In genomic region chr2:70789304-70790078, GRCh38 we compare ENCODE assay signal across 8 cellular contexts. TPM values are rescaled to one million over a fixed set of nuclear protein-coding genes. Genes with fewer than 3 reads are reported as not detected.
DNase-seq lines count a peak whose midpoint lies in the region; ATAC-seq, FAIRE-seq and TF ChIP-seq lines count a peak whose summit lies in the region.

No MANE protein-coding gene starts in this region.

- H3K79me1 ChIP-seq in H1 (ENCODE audit: low read depth, low read length), result no peaks in the 10 kb centered on the region

- no peak overlapping the region for H4K5ac ChIP-seq in H1 (ENCODE audit: insufficient read length, low read depth, low read length)

- DNase-seq in ACHN (peak; percentile 64), GOT3 (lab: John Stamatoyannopoulos, UW) (peak; percentile 15), NCI-H524 treated with DMSO at 0.1 percent for 48 hours (lab: John Stamatoyannopoulos, UW) (peak; percentile 23), H1 (ENCODE audit: low read depth in 1 of 2, low spot score in 2 of 2) (peak; percentile 57 to 84), mesothelial cell of epicardium (ENCODE audit: low spot score in 2 of 2, unreplicated experiment in 2 of 2) (peak in 1 of 2 experiments; percentile 77)
- peak; percentile 82 for DNase-seq in activated CD4-positive, alpha-beta memory T cell treated with anti-CD3 and anti-CD28 coated beads for 36 hours
- DNase-seq in stimulated activated CD8-positive, alpha-beta memory T cell treated with anti-CD3 and anti-CD28 coated beads, Interleukin-2, amount 100 ng/mL, for 48 hours (ENCODE audit: low read depth in 2 of 2), result peak; percentile 46 to 62

- peaks cover 52% of the 10 kb centered on the region for H3K27me3 Mint-ChIP-seq in activated CD4-positive, alpha-beta memory T cell treated with anti-CD3 and anti-CD28 coated beads for 36 hours
- H3K27me3 Mint-ChIP-seq in mesothelial cell of epicardium (ENCODE audit: low read depth), result peaks cover 93% of the 10 kb centered on the region

- intact Hi-C loops in activated CD4-positive, alpha-beta memory T cell treated with anti-CD3 and anti-CD28 coated beads for 36 hours (cut with micrococcal nuclease), result loop anchor here (1.0 to 2.0 kb wide), 4 partner anchors 73 to 485 kb away; no protein-coding TSS in a partner anchor

- in situ Hi-C loops in ACHN (cut with HindIII; ENCODE audit: low pct_ligation_motif_present, low pct_unique_long_range_greater_than_20kb, low sequenced_read_pairs), result loop anchor here (25.0 kb wide), 1 partner anchor 102 kb away; no protein-coding TSS in a partner anchor

- no peak overlapping the region for H2AK5ac ChIP-seq in H1 (ENCODE audit: low read depth, low read length)

- peak; percentile 89 to 94 for TF ChIP-seq RAD21 in H1 (IDR thresholded peaks at IDR 0.05 in 1 of 2, conservative IDR thresholded peaks at IDR 0.05 in 1 of 2; ENCODE audit: low read depth in 2 of 2, low read length in 2 of 2)

- H3K79me2 ChIP-seq in H1 (ENCODE audit: control insufficient read depth in 1 of 2, insufficient read depth in 2 of 2, low read length in 2 of 2), result no peaks in the 10 kb centered on the region

- no peaks in the 10 kb centered on the region; a peak in 1 of 4 replicates for H3K9me3 ChIP-seq in H1 (ENCODE audit: insufficient read depth in 2 of 2, low read depth in 1 of 2, low read length in 1 of 2)

- peaks cover 11% of the 10 kb centered on the region for H3K4me1 Mint-ChIP-seq in activated CD4-positive, alpha-beta memory T cell treated with anti-CD3 and anti-CD28 coated beads for 36 hours (ENCODE audit: low read depth)
- H3K4me1 Mint-ChIP-seq in mesothelial cell of epicardium, result peaks cover 10% of the 10 kb centered on the region

- TF ChIP-seq CTCF in H1 (IDR thresholded peaks at IDR 0.05; ENCODE audit: control extremely low read depth in 1 of 3, insufficient read depth in 1 of 3, low read depth in 1 of 3, low read length in 3 of 3), result peak; percentile 75 to 92 (median 86)
- peak; percentile 37 for TF ChIP-seq CTCF in mesothelial cell of epicardium (IDR thresholded peaks at IDR 0.05; ENCODE audit: unreplicated experiment)

- H3K56ac ChIP-seq in H1 (replicated peaks; ENCODE audit: insufficient read length, low read depth, low read length), result no peak overlapping the region

- no peaks in the 10 kb centered on the region for H3K36me3 Mint-ChIP-seq in activated CD4-positive, alpha-beta memory T cell treated with anti-CD3 and anti-CD28 coated beads for 36 hours
- H3K36me3 Mint-ChIP-seq in mesothelial cell of epicardium, result no peaks in the 10 kb centered on the region

- H3K18ac ChIP-seq in H1 (ENCODE audit: extremely low read depth, low read length), result no peak overlapping the region

- no peaks in the 10 kb centered on the region for H3K36me3 ChIP-seq in H1 (ENCODE audit: control insufficient read depth in 2 of 4, insufficient read depth in 4 of 4, low read length in 3 of 4)

- peak overlapping the region in 2 of 4 experiments; percentile 19 to 54; a peak in 5 of 8 replicates for H3K4me3 ChIP-seq in H1 (ENCODE audit: extremely low read depth in 1 of 4, insufficient read depth in 2 of 4, low read depth in 3 of 4, low read length in 4 of 4)

- 11% methylated on average over 32 of the region's 32 CpGs; no CpG with 5 or more reads in 1 of the 2 experiments for WGBS in H1 (ENCODE audit: extremely low coverage in 1 of 2, insufficient coverage in 1 of 2, insufficient read length in 1 of 2, insufficient replicate concordance in 2 of 2, low coverage in 1 of 2, low lambda C conversion rate in 2 of 2, missing lambda C conversion rate in 1 of 2), 2 experiments

- CTCF ChIA-PET in activated CD4-positive, alpha-beta memory T cell treated with anti-CD3 and anti-CD28 coated beads for 36 hours (lab: Charles Lee), result interaction anchor here (0.5 to 5.8 kb wide), 23 partner anchors 11 to 536 kb away, joined by 3 to 54 read pairs (median 4); partner anchors contain the start of gene ADD2
- CTCF ChIA-PET in H1 (lab: Charles Lee; ENCODE audit: partially characterized antibody), result interaction anchor here (0.7 to 13.4 kb wide), 44 partner anchors 9 to 473 kb away, joined by 3 to 117 read pairs (median 5); partner anchors contain the start of genes ADD2 and ATP6V1B1

- H3K14ac ChIP-seq in H1 (ENCODE audit: insufficient read length), result no peak overlapping the region

- H3K4ac ChIP-seq in H1 (replicated peaks; ENCODE audit: insufficient read length, low read depth, low read length), result no peak overlapping the region

- H3K27ac Mint-ChIP-seq in activated CD4-positive, alpha-beta memory T cell treated with anti-CD3 and anti-CD28 coated beads for 36 hours, result no peak overlapping the region
- no peak overlapping the region for H3K27ac Mint-ChIP-seq in mesothelial cell of epicardium

- peaks cover 0 to 3% (median 0%) of the 10 kb centered on the region in 4 experiments; a peak in 1 of 7 replicates for H3K4me1 ChIP-seq in H1 (replicated peaks in 1 of 4; ENCODE audit: control insufficient read depth in 3 of 4, insufficient read depth in 4 of 4, low read length in 3 of 4)

- POLR2A ChIA-PET in activated CD4-positive, alpha-beta memory T cell treated with anti-CD3 and anti-CD28 coated beads for 36 hours (lab: Charles Lee), result no interaction called here
- POLR2A ChIA-PET in H1 (lab: Charles Lee; ENCODE audit: partially characterized antibody), result interaction anchor here (1.5 kb wide), 1 partner anchor 20 kb away, joined by 4 read pairs; no protein-coding TSS in a partner anchor

- TF ChIP-seq POLR2A in H1 (IDR thresholded peaks at IDR 0.05; ENCODE audit: control extremely low read depth in 1 of 2, low read depth in 2 of 2, low read length in 2 of 2), result no peak

- no peak overlapping the region for H2BK12ac ChIP-seq in H1 (ENCODE audit: low read depth, low read length)

- H3K4me3 Mint-ChIP-seq in activated CD4-positive, alpha-beta memory T cell treated with anti-CD3 and anti-CD28 coated beads for 36 hours, result peak overlapping the region; percentile 49
- peak overlapping the region; percentile 59 for H3K4me3 Mint-ChIP-seq in mesothelial cell of epicardium

- TF ChIP-seq EP300 in H1 (IDR thresholded peaks at IDR 0.05; ENCODE audit: borderline replicate concordance in 1 of 2, low read depth in 2 of 2, low read length in 2 of 2), result no peak

- no peak overlapping the region for H2AFZ ChIP-seq in H1 (ENCODE audit: low read length)

- H2BK15ac ChIP-seq in H1 (ENCODE audit: low read length), result no peak overlapping the region

- H2BK20ac ChIP-seq in H1 (ENCODE audit: low read length), result no peak overlapping the region

- no peaks in the 10 kb centered on the region for H4K20me1 ChIP-seq in H1 (replicated peaks in 1 of 2; ENCODE audit: control insufficient read depth in 1 of 2, insufficient read depth in 2 of 2, low read length in 2 of 2)

- no peak overlapping the region for H3K9ac ChIP-seq in H1 (replicated peaks in 1 of 4; ENCODE audit: extremely low read depth in 1 of 4, low read depth in 3 of 4, low read length in 3 of 4)

- no peak overlapping the region for H2BK5ac ChIP-seq in H1 (ENCODE audit: low read depth, low read length)

- H4K91ac ChIP-seq in H1 (replicated peaks; ENCODE audit: insufficient read length, low read length), result no peak overlapping the region

- FAIRE-seq in H1 (lab: Jason Lieb, UNC), result peak; percentile 94

- no peaks in the 10 kb centered on the region for H3K9me3 Mint-ChIP-seq in activated CD4-positive, alpha-beta memory T cell treated with anti-CD3 and anti-CD28 coated beads for 36 hours
- H3K9me3 Mint-ChIP-seq in mesothelial cell of epicardium, result peaks cover 3% of the 10 kb centered on the region

- peaks cover 35 to 57% (median 42%) of the 10 kb centered on the region in 4 experiments for H3K27me3 ChIP-seq in H1 (replicated peaks in 1 of 4; ENCODE audit: control insufficient read depth in 3 of 4, extremely low read depth in 1 of 4, insufficient read depth in 3 of 4, low read length in 3 of 4)

- H3K27ac ChIP-seq in H1 (ENCODE audit: low read depth, low read length), result no peak overlapping the region

- H4K8ac ChIP-seq in H1 (ENCODE audit: extremely low read depth, insufficient read depth, low read length), result no peak overlapping the region

- no peak overlapping the region for H3K23ac ChIP-seq in H1 (ENCODE audit: insufficient read length)

- H3K23me2 ChIP-seq in H1 (ENCODE audit: low read depth, low read length), result no peaks in the 10 kb centered on the region; the same call in 1 of the 2 replicates

- no peak for ATAC-seq in HG02623 (IDR thresholded peaks at IDR 0.05; ENCODE audit: unreplicated experiment)

- no peak overlapping the region for H2BK120ac ChIP-seq in H1 (replicated peaks; ENCODE audit: low read depth, low read length)

- peak overlapping the region; percentile 41 to 77 for H3K4me2 ChIP-seq in H1 (ENCODE audit: insufficient read depth in 1 of 2, low read depth in 2 of 2, low read length in 2 of 2)

RNA-seq across cellular contexts. Expression of gene FIGLA, which starts 1.0 kb away (rescaled TPM):
- total RNA-seq in activated CD4-positive, alpha-beta memory T cell treated with anti-CD3 and anti-CD28 coated beads for 36 hours, result not detected
- total RNA-seq in H1 (2021; fragmentation: NEBNext Ultra II Directional; extraction: Animal tissue kit (Norgen Biotek cat#: 25700)), result not detected in 2 replicates
- polyA plus RNA-seq in H1 (2011; rRNA removed), result not detected in 2 replicates
- not detected for polyA plus RNA-seq in H1 (2011; cell fraction: cytosol; rRNA removed)
- not detected for polyA plus RNA-seq in H1 (2011; cell fraction: nucleus; rRNA removed)
- polyA plus RNA-seq in H1 (2012, experiment 1 of 2), result not detected in 4 replicates
- not detected for polyA plus RNA-seq in H1 (2012, experiment 2 of 2)
- polyA plus RNA-seq in H1 (2013, experiment 1 of 2), result not detected
- not detected for polyA plus RNA-seq in H1 (2013, experiment 2 of 2)
- polyA minus RNA-seq in H1 (2011; rRNA and poly(A)+ RNA removed), result not detected in 2 replicates
- not detected for polyA minus RNA-seq in H1 (2011; cell fraction: cytosol; rRNA and poly(A)+ RNA removed)
- not detected for polyA minus RNA-seq in H1 (2011; cell fraction: nucleus; rRNA and poly(A)+ RNA removed)
- total RNA-seq in mesothelial cell of epicardium, result not detected in 3 replicates

RNA-seq across cellular contexts. Expression of gene ADD2, which starts 21.5 kb away (rescaled TPM):
- total RNA-seq in activated CD4-positive, alpha-beta memory T cell treated with anti-CD3 and anti-CD28 coated beads for 36 hours, result 1 to 10 TPM; 5.6 to 6.0 TPM
- total RNA-seq in H1 (2021; fragmentation: NEBNext Ultra II Directional; extraction: Animal tissue kit (Norgen Biotek cat#: 25700)), result 166 and 170 TPM in 2 replicates
- polyA plus RNA-seq in H1 (2011; rRNA removed), result 58.5 and 96.4 TPM in 2 replicates
- polyA plus RNA-seq in H1 (2011; cell fraction: cytosol; rRNA removed), result 66.2 TPM
- polyA plus RNA-seq in H1 (2011; cell fraction: nucleus; rRNA removed), result 190 TPM
- polyA plus RNA-seq in H1 (2012, experiment 1 of 2), result 55.1 to 70.6 TPM (median 63.9 TPM) in 4 replicates
- 30.9 TPM for polyA plus RNA-seq in H1 (2012, experiment 2 of 2)
- polyA plus RNA-seq in H1 (2013, experiment 1 of 2), result 111 TPM
- 117 TPM for polyA plus RNA-seq in H1 (2013, experiment 2 of 2)
- 167 and 226 TPM in 2 replicates for polyA minus RNA-seq in H1 (2011; rRNA and poly(A)+ RNA removed)
- polyA minus RNA-seq in H1 (2011; cell fraction: cytosol; rRNA and poly(A)+ RNA removed), result 108 TPM
- polyA minus RNA-seq in H1 (2011; cell fraction: nucleus; rRNA and poly(A)+ RNA removed), result 75.9 TPM
- total RNA-seq in mesothelial cell of epicardium, result 1.3 to 2.0 TPM (median 1.3 TPM) in 3 replicates

RNA-seq across cellular contexts. Expression of gene CLEC4F, which starts 30.9 kb away (rescaled TPM):
- not detected for total RNA-seq in activated CD4-positive, alpha-beta memory T cell treated with anti-CD3 and anti-CD28 coated beads for 36 hours
- total RNA-seq in H1 (2021; fragmentation: NEBNext Ultra II Directional; extraction: Animal tissue kit (Norgen Biotek cat#: 25700)), result not detected in 2 replicates
- not detected in 2 replicates for polyA plus RNA-seq in H1 (2011; rRNA removed)
- 0.04 TPM for polyA plus RNA-seq in H1 (2011; cell fraction: cytosol; rRNA removed)
- not detected for polyA plus RNA-seq in H1 (2011; cell fraction: nucleus; rRNA removed)
- polyA plus RNA-seq in H1 (2012, experiment 1 of 2), result not detected in 4 replicates
- polyA plus RNA-seq in H1 (2012, experiment 2 of 2), result not detected
- not detected for polyA plus RNA-seq in H1 (2013, experiment 1 of 2)
- not detected for polyA plus RNA-seq in H1 (2013, experiment 2 of 2)
- polyA minus RNA-seq in H1 (2011; rRNA and poly(A)+ RNA removed), result not detected in 2 replicates
- not detected for polyA minus RNA-seq in H1 (2011; cell fraction: cytosol; rRNA and poly(A)+ RNA removed)
- not detected for polyA minus RNA-seq in H1 (2011; cell fraction: nucleus; rRNA and poly(A)+ RNA removed)
- total RNA-seq in mesothelial cell of epicardium, result not detected in 3 replicates

RNA-seq across cellular contexts. Expression of gene CD207, which starts 46.1 kb away (rescaled TPM):
- not detected for total RNA-seq in activated CD4-positive, alpha-beta memory T cell treated with anti-CD3 and anti-CD28 coated beads for 36 hours
- total RNA-seq in H1 (2021; fragmentation: NEBNext Ultra II Directional; extraction: Animal tissue kit (Norgen Biotek cat#: 25700)), result not detected in 2 replicates
- polyA plus RNA-seq in H1 (2011; rRNA removed), result not detected in 2 replicates
- not detected for polyA plus RNA-seq in H1 (2011; cell fraction: cytosol; rRNA removed)
- polyA plus RNA-seq in H1 (2011; cell fraction: nucleus; rRNA removed), result not detected
- polyA plus RNA-seq in H1 (2012, experiment 1 of 2), result not detected in 4 replicates
- not detected for polyA plus RNA-seq in H1 (2012, experiment 2 of 2)
- polyA plus RNA-seq in H1 (2013, experiment 1 of 2), result not detected
- polyA plus RNA-seq in H1 (2013, experiment 2 of 2), result not detected
- polyA minus RNA-seq in H1 (2011; rRNA and poly(A)+ RNA removed), result not detected in 2 replicates
- not detected for polyA minus RNA-seq in H1 (2011; cell fraction: cytosol; rRNA and poly(A)+ RNA removed)
- polyA minus RNA-seq in H1 (2011; cell fraction: nucleus; rRNA and poly(A)+ RNA removed), result not detected
- total RNA-seq in mesothelial cell of epicardium, result not detected in 3 replicates

Comparison
In these comparisons a context has a peak if more than half of its experiments do, and no peak if none do; other contexts are left out.
1. RNA of gene ADD2, which starts 21.5 kb away (total RNA-seq): 166 to 170 TPM in H1; 5.6 to 6.0 TPM in activated CD4-positive, alpha-beta memory T cell treated with anti-CD3 and anti-CD28 coated beads for 36 hours and 1.3 to 2.0 TPM in mesothelial cell of epicardium; every median in the first group is over 10 times any median in the second.